Comparison of ENCODE assay signal across 11 cellular contexts in genomic region chr15:44633603-44634002, GRCh38. TPM values are rescaled to one million over a fixed set of nuclear protein-coding genes. Genes with fewer than 3 reads are reported as not detected.
A peak's percentile ranks its signal among the peaks of the same experiment; 100 is the strongest.
DNase-seq lines count a peak whose midpoint lies in the region; ATAC-seq, FAIRE-seq and TF ChIP-seq lines count a peak whose summit lies in the region.
"Had no signal": no experiment of that assay in that cellular context is flagged by ENCODE, and none has a peak within 500 bp of the region (broad histone marks: within the 10 kb centered on the region; RNA-seq: fewer than 3 reads in every experiment).

No MANE protein-coding gene starts in this region.

- no peaks in the 10 kb centered on the region for H4K20me1 ChIP-seq in keratinocyte (ENCODE audit: control insufficient read depth, extremely low read depth, insufficient read depth, low read length)

- TF ChIP-seq CTCF in adrenal gland (IDR thresholded peaks at IDR 0.05), result no peak
- TF ChIP-seq CTCF in keratinocyte (optimal IDR thresholded peaks at IDR 0.05 in 1 of 3, IDR thresholded peaks at IDR 0.05 in 1 of 3, conservative IDR thresholded peaks at IDR 0.05 in 1 of 3; ENCODE audit: extremely low read depth in 1 of 3, insufficient read depth in 2 of 3, low read length in 3 of 3), result no peak
- TF ChIP-seq CTCF in thyroid gland (IDR thresholded peaks at IDR 0.05), result no peak

- dilution Hi-C loops in keratinocyte (cut with MboI; ENCODE audit: extremely low pct_ligation_motif_present, low sequenced_read_pairs), result no loop called here

- no peak overlapping the region for H2AFZ ChIP-seq in keratinocyte (ENCODE audit: control insufficient read depth, low read length)

- H3K4me1 ChIP-seq in adrenal gland (replicated peaks in 1 of 2) (peaks cover 12% of the 10 kb centered on the region in 2 donors), keratinocyte (ENCODE audit: control insufficient read depth, extremely low read depth, insufficient read depth, low read length) (peaks cover 4% of the 10 kb centered on the region), thyroid gland (no peaks in the 10 kb centered on the region)

- H3K9me3 ChIP-seq in adrenal gland (replicated peaks in 1 of 3) (no peaks in the 10 kb centered on the region), keratinocyte (ENCODE audit: control insufficient read depth, low read depth, low read length) (no peaks in the 10 kb centered on the region), thyroid gland (no peaks in the 10 kb centered on the region)

- intact Hi-C loops in adrenal gland (cut with DNase I) (no loop called here), thyroid gland (cut with DNase I) (no loop called here)

- DNase-seq in EH (ENCODE audit: low read depth) (peak; percentile 61), M059J (ENCODE audit: low read depth) (peak; percentile 56), adrenal gland (peak in 3 of 7 donors; percentile 31 to 47 (median 40)), keratinocyte (ENCODE audit: low read depth, low spot score) (no peak), thyroid gland (no peak)
- DNase-seq in NK-92 treated with Interleukin-12 subunit alpha and Interleukin-12 subunit beta, amount 100 ng/mL, for 24 hours (lab: John Stamatoyannopoulos, UW), result no peak
- DNase-seq: DMS79, NCI-H524 treated with DMSO at 0.1 percent for 48 hours had no signal

- 87 to 93% (median 88%) methylated on average over 3 to 5 of the region's 5 CpGs for WGBS in adrenal gland, 4 donors
- WGBS in thyroid gland, 2 donors, result 99% methylated on average over 5 of the region's 5 CpGs

- no peak overlapping the region for H3K4me2 ChIP-seq in keratinocyte (ENCODE audit: control insufficient read depth, extremely low read depth, insufficient read depth, low read depth, low read length)

- H3K27me3 ChIP-seq in adrenal gland, result no peaks in the 10 kb centered on the region
- no peaks in the 10 kb centered on the region for H3K27me3 ChIP-seq in keratinocyte (ENCODE audit: control insufficient read depth, extremely low read depth, insufficient read depth, low read length)
- H3K27me3 ChIP-seq in thyroid gland, result no peaks in the 10 kb centered on the region

- ATAC-seq in GM19023 (IDR thresholded peaks at IDR 0.05; ENCODE audit: unreplicated experiment) (no peak), HG03342 (IDR thresholded peaks at IDR 0.05; ENCODE audit: unreplicated experiment) (no peak)
- ATAC-seq: naive thymus-derived CD4-positive, alpha-beta T cell had no signal

- no peak for FAIRE-seq in keratinocyte (lab: Jason Lieb, UNC)

- peak overlapping the region in 4 of 5 donors; percentile 29 to 78 (median 68) for H3K27ac ChIP-seq in adrenal gland
- peak overlapping the region; percentile 87 for H3K27ac ChIP-seq in keratinocyte (ENCODE audit: control insufficient read depth, insufficient read depth, low read length)
- no peak overlapping the region for H3K27ac ChIP-seq in thyroid gland

- no peak for TF ChIP-seq POLR2A in adrenal gland (IDR thresholded peaks at IDR 0.05)
- TF ChIP-seq POLR2A in thyroid gland (IDR thresholded peaks at IDR 0.05), result no peak

- H3K79me2 ChIP-seq in keratinocyte (ENCODE audit: control insufficient read depth, insufficient read depth, low read length), result no peaks in the 10 kb centered on the region

- peaks cover 0 to 48% of the 10 kb centered on the region in 2 donors for H3K36me3 ChIP-seq in adrenal gland (replicated peaks in 1 of 2)
- H3K36me3 ChIP-seq in keratinocyte (ENCODE audit: control insufficient read depth in 2 of 2, extremely low read depth in 1 of 2, insufficient read depth in 2 of 2, low read length in 2 of 2), result peaks cover 4 to 11% of the 10 kb centered on the region in 2 experiments
- H3K36me3 ChIP-seq in thyroid gland, result peaks cover 24 to 28% of the 10 kb centered on the region in 2 donors

- H3K9ac ChIP-seq in keratinocyte (ENCODE audit: control insufficient read depth, extremely low read depth, insufficient read depth, low read length), result peak overlapping the region; percentile 14

- H3K4me3 ChIP-seq in adrenal gland (no peak overlapping the region), keratinocyte (ENCODE audit: control insufficient read depth in 2 of 3, extremely low read depth in 1 of 3, insufficient read depth in 2 of 3, low read depth in 1 of 3, low read length in 3 of 3) (no peak overlapping the region), thyroid gland (replicated peaks in 1 of 3) (no peak overlapping the region)

- no peaks in the 10 kb centered on the region for H3K9me1 ChIP-seq in keratinocyte (ENCODE audit: control insufficient read depth, extremely low read depth, insufficient read depth, low read length)

RNA-seq across cellular contexts. Expression of gene SPG11, which starts 29.9 kb away (rescaled TPM):
- total RNA-seq in M059J (2014; rRNA removed; shearing (Covaris generic)), result 22.4 and 43.2 TPM in 2 replicates
- 100 to 1,000 TPM in 1 of 8 donors, 10 to 100 TPM in 7; 48.5 to 122 (median 80.9) TPM for total RNA-seq in adrenal gland
- polyA plus RNA-seq in adrenal gland, result 10 to 100 TPM; 43.0 to 76.1 (median 66.3) TPM
- polyA plus RNA-seq in keratinocyte, result 35.6 to 53.4 TPM (median 41.5 TPM) in 3 replicates
- 37.1 TPM for polyA plus RNA-seq in keratinocyte (2011; ENCODE audit: low read depth)
- 23.9 and 29.8 TPM in 2 replicates for polyA plus RNA-seq in keratinocyte (2011; cell fraction: cytosol; rRNA removed)
- polyA plus RNA-seq in keratinocyte (2011; cell fraction: nucleus; rRNA removed), result 90.6 and 92.9 TPM in 2 replicates
- polyA plus RNA-seq in keratinocyte (2012; ENCODE audit: low replicate concordance), result 22.4 and 27.0 TPM in 2 replicates
- polyA minus RNA-seq in keratinocyte, result 47.6 to 137 TPM (median 107 TPM) in 3 replicates
- 43.0 TPM for polyA minus RNA-seq in keratinocyte (2011; cell fraction: cytosol; rRNA and poly(A)+ RNA removed)
- 76.5 and 120 TPM in 2 replicates for polyA minus RNA-seq in keratinocyte (2011; cell fraction: nucleus; rRNA and poly(A)+ RNA removed)
- total RNA-seq in thyroid gland, result 100 to 1,000 TPM; 123 to 182 (median 168) TPM

Comparison
In these comparisons a context has a peak if more than half of its experiments do, and no peak if none do; other contexts are left out.
1. DNase-seq: peak in EH (single experiment) and M059J (single experiment); none in keratinocyte (single experiment), NK-92 treated with Interleukin-12 subunit alpha and Interleukin-12 subunit beta, amount 100 ng/mL, for 24 hours (single experiment) and thyroid gland (0 of 2).
2. H3K27ac ChIP-seq: peak in adrenal gland (4 of 5) and keratinocyte (single experiment); none in thyroid gland (0 of 3).